ENCODE assay signal across 25 cellular contexts in the genomic region with DNA sequence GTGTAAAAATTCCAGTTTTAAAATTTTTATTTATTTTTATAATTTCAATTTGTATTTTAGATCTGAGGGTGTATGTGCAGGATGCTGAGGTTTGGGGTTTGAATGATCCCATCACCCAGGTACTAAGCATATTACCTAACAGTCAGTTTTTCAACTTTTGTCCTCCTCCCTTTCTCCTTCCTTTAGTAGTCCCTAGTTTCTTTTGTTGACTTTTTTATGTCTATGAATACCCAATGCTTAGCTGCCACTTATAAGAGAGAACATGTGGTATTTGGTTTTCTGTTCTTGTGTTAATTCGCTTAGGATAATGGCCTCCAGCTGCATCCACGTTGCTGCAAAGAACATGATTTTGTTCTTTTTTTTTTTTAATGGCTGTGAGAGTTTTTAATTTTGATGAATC.
"Had no signal": no experiment of that assay in that cellular context is flagged by ENCODE, and none has a peak within 500 bp of the region (broad histone marks: within the 10 kb centered on the region; RNA-seq: fewer than 3 reads in every experiment).

No MANE protein-coding gene starts in this region.

- H3K27ac ChIP-seq: colonic mucosa, epithelial cell of prostate, esophagus squamous epithelium, gastrocnemius medialis, heart right ventricle, left lung, lower lobe of right lung had no signal

- H3K27me3 ChIP-seq: colonic mucosa, esophagus squamous epithelium, gastrocnemius medialis, heart right ventricle, left lung had no signal

- H3K27me3 Mint-ChIP-seq: dendritic cell treated with granulocyte-macrophage colony-stimulating factor and Interleukin-4, amounts not matched to agents 40 ng/mL and 50 ng/mL, for 4 days; effector memory CD8-positive, alpha-beta T cell; naive B cell had no signal

- H3K36me3 ChIP-seq: colonic mucosa had no signal

- H3K9me3 Mint-ChIP-seq: dendritic cell treated with granulocyte-macrophage colony-stimulating factor and Interleukin-4, amounts not matched to agents 40 ng/mL and 50 ng/mL, for 4 days; effector memory CD8-positive, alpha-beta T cell; endodermal cell; naive B cell had no signal

- ATAC-seq: effector memory CD8-positive, alpha-beta T cell; esophagus mucosa; gastrocnemius medialis; heart right ventricle; left cardiac atrium; left lung; left ventricle myocardium superior; lower lobe of right lung; mucosa of descending colon had no signal

- H3K4me1 ChIP-seq: colonic mucosa, esophagus squamous epithelium, heart right ventricle, left lung, lower lobe of right lung had no signal

- DNase-seq: colonic mucosa; cortex of kidney; effector CD8-positive, alpha-beta T cell; effector memory CD8-positive, alpha-beta T cell; endodermal cell; erythroblast; esophagus squamous epithelium; foreskin fibroblast; foreskin melanocyte; gastrocnemius medialis; glutamatergic neuron; head of caudate nucleus; heart right ventricle; hippocampal formation; left cardiac atrium; left lung; left ventricle myocardium superior; lower lobe of right lung; mesenchymal stem cell; mucosa of descending colon; naive B cell had no signal

- H3K27ac Mint-ChIP-seq: dendritic cell treated with granulocyte-macrophage colony-stimulating factor and Interleukin-4, amounts not matched to agents 40 ng/mL and 50 ng/mL, for 4 days; effector memory CD8-positive, alpha-beta T cell; endodermal cell; mesothelial cell of epicardium; naive B cell had no signal

- H3K4me3 ChIP-seq: colonic mucosa, esophagus squamous epithelium, gastrocnemius medialis, heart right ventricle, left lung, lower lobe of right lung, mucosa of descending colon had no signal

- H3K9me3 ChIP-seq: colonic mucosa, esophagus squamous epithelium, gastrocnemius medialis, heart right ventricle, left lung, lower lobe of right lung, mucosa of descending colon had no signal

- H3K4me3 Mint-ChIP-seq: dendritic cell treated with granulocyte-macrophage colony-stimulating factor and Interleukin-4, amounts not matched to agents 40 ng/mL and 50 ng/mL, for 4 days; effector memory CD8-positive, alpha-beta T cell; endodermal cell; mesothelial cell of epicardium had no signal

- H3K4me1 Mint-ChIP-seq: endodermal cell, mesothelial cell of epicardium had no signal
